ENCODE assay signal across 1 cellular context in genomic region chr5:173093597-173093996, GRCh38.
TF ChIP-seq lines count a peak whose summit lies in the region.

No MANE protein-coding gene starts in this region.

TF ChIP-seq in WTC11, 78 proteins besides CTCF, POLR2A, EP300 and RAD21 (continued from another document):
- TF ChIP-seq ATF2 (CRISPR knock-in tag; IDR thresholded peaks at IDR 0.05; ENCODE audit: borderline replicate concordance, low read depth) (no peak), FOXP1 (CRISPR knock-in tag; IDR thresholded peaks at IDR 0.05; ENCODE audit: borderline replicate concordance) (no peak), FOXP4 (CRISPR knock-in tag; IDR thresholded peaks at IDR 0.05) (no peak)
